In genomic region chr22:44133901-44134511, GRCh38 we compare ENCODE assay signal across 12 cellular contexts. TPM values are rescaled to one million over a fixed set of nuclear protein-coding genes. Genes with fewer than 3 reads are reported as not detected.
A peak's percentile ranks its signal among the peaks of the same experiment; 100 is the strongest.
DNase-seq lines count a peak whose midpoint lies in the region; ATAC-seq and TF ChIP-seq lines count a peak whose summit lies in the region.
"Had no signal": no experiment of that assay in that cellular context is flagged by ENCODE, and none has a peak within 500 bp of the region (broad histone marks: within the 10 kb centered on the region; RNA-seq: fewer than 3 reads in every experiment).

No MANE protein-coding gene starts in this region.

- H3K4me1 Mint-ChIP-seq in neural crest cell: peaks cover 16% of the 10 kb centered on the region
- no peaks in the 10 kb centered on the region for H3K4me1 Mint-ChIP-seq in effector memory CD8-positive, alpha-beta T cell (ENCODE audit: low read depth in 2 of 2)
- peaks cover 0 to 29% (median 0%) of the 10 kb centered on the region in 7 donors for H3K4me1 Mint-ChIP-seq in naive thymus-derived CD4-positive, alpha-beta T cell

- peaks cover 17% of the 10 kb centered on the region; the same call in 1 of the 2 replicates for H3K36me3 ChIP-seq in ACC112 (ENCODE audit: insufficient read depth, low read length)
- H3K36me3 ChIP-seq in fibroblast of lung (ENCODE audit: control insufficient read depth, insufficient read depth, low read length): peaks cover 2% of the 10 kb centered on the region
- H3K36me3 ChIP-seq in naive thymus-derived CD4-positive, alpha-beta T cell (ENCODE audit: control insufficient read depth in 2 of 3, insufficient read depth in 3 of 3, low read length in 3 of 3): no peaks in the 10 kb centered on the region
- H3K36me3 ChIP-seq: SJCRH30 had no signal

- CTCF ChIA-PET in naive thymus-derived CD4-positive, alpha-beta T cell (lab: Charles Lee): no interaction called here
- CTCF ChIA-PET in GM10248 (lab: Yijun Ruan, JAX): no interaction called here

- no peak overlapping the region for H3K4me3 ChIP-seq in ACC112 (ENCODE audit: low read depth, low read length)
- no peak overlapping the region for H3K4me3 ChIP-seq in fibroblast of lung (replicated peaks in 1 of 4; ENCODE audit: control extremely low read depth in 1 of 4, insufficient read depth in 1 of 4, low read depth in 3 of 4, low read length in 4 of 4)
- H3K4me3 ChIP-seq in naive thymus-derived CD4-positive, alpha-beta T cell (ENCODE audit: low read length): no peak overlapping the region
- H3K4me3 ChIP-seq: SJCRH30, vagina had no signal

- POLR2A ChIA-PET in naive thymus-derived CD4-positive, alpha-beta T cell (lab: Charles Lee): no interaction called here
- POLR2A ChIA-PET in GM10248 (lab: Yijun Ruan, JAX): no interaction called here

- peak overlapping the region; percentile 15 for H3K4me2 ChIP-seq in fibroblast of lung (ENCODE audit: extremely low read depth, insufficient read depth, low read length)

- TF ChIP-seq CTCF in fibroblast of lung (conservative IDR thresholded peaks at IDR 0.05 in 1 of 2, IDR thresholded peaks at IDR 0.05 in 1 of 2; ENCODE audit: low read depth in 1 of 2, low read length in 2 of 2) (no peak), neural crest cell (conservative IDR thresholded peaks at IDR 0.05) (no peak), GM10248 (IDR thresholded peaks at IDR 0.05; ENCODE audit: control extremely low read depth, extremely low read depth, low read depth, missing control alignments) (no peak)

- H3K79me2 ChIP-seq in ACC112 (ENCODE audit: control insufficient read depth, insufficient read depth, low read length, unreplicated experiment): no peaks in the 10 kb centered on the region
- H3K79me2 ChIP-seq in fibroblast of lung (ENCODE audit: control insufficient read depth, insufficient read depth, low read length): no peaks in the 10 kb centered on the region

- DNase-seq in M059J (ENCODE audit: low read depth) (peak; percentile 76), fibroblast of lung (ENCODE audit: low read depth in 2 of 2) (peak; percentile 29 to 96), neural crest cell (ENCODE audit: low read depth, low spot score) (no peak), GM10248 (ENCODE audit: extremely low spot score) (no peak)
- DNase-seq in effector memory CD8-positive, alpha-beta T cell: no peak
- no peak for DNase-seq in naive thymus-derived CD4-positive, alpha-beta T cell
- DNase-seq: DMS153, NCI-H1694 had no signal

- H3K9ac ChIP-seq in fibroblast of lung (ENCODE audit: insufficient read depth, low read length): no peak overlapping the region

- no peak for ATAC-seq in effector memory CD8-positive, alpha-beta T cell (replicated peaks)
- ATAC-seq in naive thymus-derived CD4-positive, alpha-beta T cell: no peak
- no peak for ATAC-seq in HG02973 (IDR thresholded peaks at IDR 0.05; ENCODE audit: unreplicated experiment)

- H3K27ac Mint-ChIP-seq in neural crest cell (ENCODE audit: unreplicated experiment): peak overlapping the region; percentile 57
- H3K27ac Mint-ChIP-seq in effector memory CD8-positive, alpha-beta T cell: no peak overlapping the region
- peak overlapping the region in 1 of 9 donors; percentile 61 for H3K27ac Mint-ChIP-seq in naive thymus-derived CD4-positive, alpha-beta T cell

- H3K27ac ChIP-seq in ACC112 (ENCODE audit: low read depth, low read length) (peak overlapping the region; percentile 86), fibroblast of lung (ENCODE audit: insufficient read depth, low read length) (peak overlapping the region; percentile 17)
- H3K27ac ChIP-seq in naive thymus-derived CD4-positive, alpha-beta T cell (ENCODE audit: low read depth, low read length): no peak overlapping the region
- H3K27ac ChIP-seq: SJCRH30, vagina had no signal

- H3K4me3 Mint-ChIP-seq in neural crest cell: no peak overlapping the region
- no peak overlapping the region for H3K4me3 Mint-ChIP-seq in effector memory CD8-positive, alpha-beta T cell
- no peak overlapping the region for H3K4me3 Mint-ChIP-seq in naive thymus-derived CD4-positive, alpha-beta T cell

- no peaks in the 10 kb centered on the region for H3K9me3 ChIP-seq in fibroblast of lung (ENCODE audit: control insufficient read depth, insufficient read depth, low read depth, low read length)
- peaks cover 0 to 17% (median 0%) of the 10 kb centered on the region in 3 experiments for H3K9me3 ChIP-seq in naive thymus-derived CD4-positive, alpha-beta T cell (ENCODE audit: control insufficient read depth in 2 of 3, low read length in 3 of 3)
- H3K9me3 ChIP-seq: SJCRH30 had no signal

- no peaks in the 10 kb centered on the region for H3K27me3 ChIP-seq in ACC112 (ENCODE audit: insufficient read depth, low read length)
- H3K27me3 ChIP-seq in fibroblast of lung (ENCODE audit: control insufficient read depth, insufficient read depth, low read length): no peaks in the 10 kb centered on the region
- no peaks in the 10 kb centered on the region for H3K27me3 ChIP-seq in naive thymus-derived CD4-positive, alpha-beta T cell (ENCODE audit: control insufficient read depth in 2 of 2, insufficient read depth in 2 of 2, low read length in 2 of 2)
- H3K27me3 ChIP-seq: SJCRH30, vagina had no signal

- peaks cover 17% of the 10 kb centered on the region for H3K36me3 Mint-ChIP-seq in neural crest cell (ENCODE audit: low read depth)
- H3K36me3 Mint-ChIP-seq in effector memory CD8-positive, alpha-beta T cell (ENCODE audit: insufficient read depth): peaks cover 5% of the 10 kb centered on the region
- peaks cover 16 to 57% (median 25%) of the 10 kb centered on the region in 5 donors for H3K36me3 Mint-ChIP-seq in naive thymus-derived CD4-positive, alpha-beta T cell

- H4K20me1 ChIP-seq in fibroblast of lung (ENCODE audit: control insufficient read depth, extremely low read depth, insufficient read depth, low read length): no peaks in the 10 kb centered on the region

- H3K4me1 ChIP-seq in ACC112 (ENCODE audit: control insufficient read depth, insufficient read depth, low read length, unreplicated experiment) (no peaks in the 10 kb centered on the region), fibroblast of lung (ENCODE audit: control insufficient read depth, extremely low read depth, insufficient read depth, low read length) (no peaks in the 10 kb centered on the region)
- H3K4me1 ChIP-seq in naive thymus-derived CD4-positive, alpha-beta T cell (ENCODE audit: control insufficient read depth in 2 of 2, insufficient read depth in 2 of 2, low read length in 2 of 2): no peaks in the 10 kb centered on the region
- H3K4me1 ChIP-seq: SJCRH30 had no signal

- intact Hi-C loops in naive thymus-derived CD4-positive, alpha-beta T cell (cut with micrococcal nuclease): no loop called here

- H3K27me3 Mint-ChIP-seq in neural crest cell (ENCODE audit: low read depth): no peaks in the 10 kb centered on the region
- no peaks in the 10 kb centered on the region for H3K27me3 Mint-ChIP-seq in effector memory CD8-positive, alpha-beta T cell
- H3K27me3 Mint-ChIP-seq in naive thymus-derived CD4-positive, alpha-beta T cell: peaks cover 0 to 36% (median 11%) of the 10 kb centered on the region in 5 donors

- H3K9me3 Mint-ChIP-seq in neural crest cell: peaks cover 3% of the 10 kb centered on the region
- peaks cover 3 to 16% of the 10 kb centered on the region in 2 donors for H3K9me3 Mint-ChIP-seq in effector memory CD8-positive, alpha-beta T cell
- H3K9me3 Mint-ChIP-seq in naive thymus-derived CD4-positive, alpha-beta T cell: peaks cover 3 to 38% (median 20%) of the 10 kb centered on the region in 11 donors

- H2AFZ ChIP-seq in ACC112 (ENCODE audit: low read length, unreplicated experiment) (no peak overlapping the region), fibroblast of lung (ENCODE audit: low read length) (no peak overlapping the region)

RNA-seq across cellular contexts. Expression of gene PARVG, which starts 46.7 kb away (rescaled TPM):
- total RNA-seq in M059J (2014; rRNA removed; shearing (Covaris generic)): not detected in 2 replicates
- total RNA-seq in fibroblast of lung (not detected in 2 replicates), neural crest cell (0.14 and 0.23 TPM in 2 replicates)
- not detected in 2 replicates for polyA plus RNA-seq in fibroblast of lung
- polyA plus RNA-seq in fibroblast of lung (2012): not detected in 2 replicates
- polyA minus RNA-seq in fibroblast of lung (ENCODE audit: low replicate concordance): not detected in 2 replicates
- total RNA-seq in naive thymus-derived CD4-positive, alpha-beta T cell: 100 to 1,000 TPM; 142 to 209 (median 173) TPM
- polyA plus RNA-seq in naive thymus-derived CD4-positive, alpha-beta T cell: 10 to 100 TPM; 36.4 to 57.6 TPM
- total RNA-seq: SJCRH30 had no signal

Comparison
In these comparisons a context has a peak if more than half of its experiments do, and no peak if none do; other contexts are left out.
1. DNase-seq: peak in M059J (single experiment) and fibroblast of lung (2 of 2); none in neural crest cell (single experiment), effector memory CD8-positive, alpha-beta T cell (0 of 3), naive thymus-derived CD4-positive, alpha-beta T cell (0 of 9) and GM10248 (single experiment).
2. RNA of gene PARVG, which starts 46.7 kb away (total RNA-seq): 142 to 209 TPM in naive thymus-derived CD4-positive, alpha-beta T cell; 0.14 to 0.23 TPM in neural crest cell, not detected in M059J and not detected in fibroblast of lung; every median in the first group is over 100 times any median in the second.